In the genomic region with DNA sequence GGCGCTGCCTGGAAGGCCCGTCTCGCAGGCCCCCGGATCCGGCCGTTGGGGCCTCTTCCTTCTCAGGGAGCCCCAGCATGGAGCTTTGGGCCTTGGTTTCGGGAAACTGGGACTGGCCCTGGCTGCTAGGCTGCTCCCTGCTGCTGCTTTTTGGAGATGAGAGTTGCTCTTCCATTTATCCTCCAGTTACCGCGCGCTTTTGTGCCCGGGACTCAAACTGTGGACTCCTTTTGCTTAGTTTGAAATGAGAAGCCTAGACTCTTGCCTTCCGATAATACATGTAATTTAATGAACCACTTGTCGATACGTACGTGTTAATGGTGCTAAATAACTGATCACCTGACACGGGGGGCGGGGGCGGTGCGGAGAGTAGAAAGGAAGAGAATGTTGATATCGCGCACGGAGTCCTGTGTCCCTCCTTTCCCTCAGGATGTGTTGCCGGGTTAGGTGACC, we compare ENCODE assay signal across 8 cellular contexts. TPM values are rescaled to one million over a fixed set of nuclear protein-coding genes. Genes with fewer than 3 reads are reported as not detected.
DNase-seq lines count a peak whose midpoint lies in the region; ATAC-seq, FAIRE-seq and TF ChIP-seq lines count a peak whose summit lies in the region.

No MANE protein-coding gene starts in this region.

- no peak for DNase-seq in AG09309 (ENCODE audit: low read depth)
- DNase-seq in HT-29 (ENCODE audit: low spot score) = peak; percentile 42
- peak; percentile 5 for DNase-seq in RCC 7860 (ENCODE audit: low spot score)
- DNase-seq in activated naive CD4-positive, alpha-beta T cell treated with Interleukin-2 at 50 U/mL for 16 hours = peak; percentile 66
- peak; percentile 56 to 88 (median 78) for DNase-seq in head of caudate nucleus
- peak; percentile 49 to 66 (median 62) for DNase-seq in ovary
- DNase-seq in tibial nerve (ENCODE audit: low spot score in 2 of 2) = peak; percentile 59 to 83

- TF ChIP-seq CTCF in AG09309 (IDR thresholded peaks at IDR 0.05; ENCODE audit: control insufficient read depth, insufficient read depth, low read depth, low read length, missing control alignments) (no peak), ovary (IDR thresholded peaks at IDR 0.05) (peak in 1 of 3 donors; percentile 4), tibial nerve (IDR thresholded peaks at IDR 0.05) (no peak)

- H3K4me1 ChIP-seq in ovary (ENCODE audit: insufficient read depth) (peaks cover 9% of the 10 kb centered on the region), tibial nerve (peaks cover 0 to 54% (median 34%) of the 10 kb centered on the region in 4 donors)

- FAIRE-seq in RCC 7860 (lab: Jason Lieb, UNC) = no peak

- H3K36me3 ChIP-seq in ovary = no peaks in the 10 kb centered on the region
- H3K36me3 ChIP-seq in tibial nerve = no peaks in the 10 kb centered on the region

- H3K27me3 ChIP-seq in ovary (no peaks in the 10 kb centered on the region), tibial nerve (no peaks in the 10 kb centered on the region)

- TF ChIP-seq POLR2A in ovary (IDR thresholded peaks at IDR 0.05) (no peak), tibial nerve (IDR thresholded peaks at IDR 0.05) (no peak)

- intact Hi-C loops in head of caudate nucleus (cut with DNase I) = loop anchor here (10.0 kb wide), 1 partner anchor 48 kb away; no protein-coding TSS in a partner anchor
- intact Hi-C loops in ovary (cut with DNase I) = loop anchor here in 1 of 4 donors (10.0 kb wide), 1 partner anchor 62 kb away; the partner anchor contains the start of genes LOC128125822 and PTP4A1

- peak overlapping the region; percentile 94 to 96 for H3K27ac ChIP-seq in ovary
- peak overlapping the region; percentile 88 to 98 (median 98) for H3K27ac ChIP-seq in tibial nerve

- H3K4me3 ChIP-seq in AG09309 (ENCODE audit: control insufficient read depth, low read depth, low read length) (peak overlapping the region; percentile 81), ovary (peak overlapping the region; percentile 91), tibial nerve (peak overlapping the region; percentile 74 to 99 (median 84))

- TF ChIP-seq EP300 in ovary (IDR thresholded peaks at IDR 0.05) = no peak
- no peak for TF ChIP-seq EP300 in tibial nerve (IDR thresholded peaks at IDR 0.05)

- H3K9me3 ChIP-seq in ovary (no peaks in the 10 kb centered on the region), tibial nerve (no peaks in the 10 kb centered on the region)

- peak; percentile 16 for ATAC-seq in GM19395 (IDR thresholded peaks at IDR 0.05; ENCODE audit: unreplicated experiment)

- WGBS in ovary, 3 donors = 0 to 1% (median 1%) methylated on average over 17 to 23 of the region's 23 CpGs
- WGBS in tibial nerve, 2 donors = 0% methylated on average over 23 of the region's 23 CpGs

RNA-seq across cellular contexts. Expression of gene PHF3, which starts 0.9 kb away (rescaled TPM):
- total RNA-seq in HT-29 (2014; rRNA removed; shearing (Covaris generic)) = 24.3 and 25.0 TPM in 2 replicates
- 10 to 100 TPM; 58.5 to 83.7 (median 71.0) TPM for total RNA-seq in ovary
- polyA plus RNA-seq in ovary = 10 to 100 TPM; 25.3 to 30.9 TPM
- 10 to 100 TPM; 59.1 to 75.3 (median 69.9) TPM for total RNA-seq in tibial nerve
